33 cellular contexts compared by ENCODE assay signal in genomic region chr3:186237915-186238314, GRCh38.
"Had no signal": no experiment of that assay in that cellular context is flagged by ENCODE, and none has a peak within 500 bp of the region (broad histone marks: within the 10 kb centered on the region; RNA-seq: fewer than 3 reads in every experiment).

No MANE protein-coding gene starts in this region.

- H3K9me3 Mint-ChIP-seq: activated B cell treated with CpG ODN at 0.5 μM for 24 hours; activated CD4-positive, alpha-beta memory T cell treated with anti-CD3 and anti-CD28 coated beads for 36 hours; activated naive CD4-positive, alpha-beta T cell treated with anti-CD3 and anti-CD28 coated beads, Interleukin-2, amount 10 ng/mL, durations not matched to agents 7 days and 5 days; activated naive CD8-positive, alpha-beta T cell treated with anti-CD3 and anti-CD28 coated beads for 36 hours had no signal

- H3K4me3 ChIP-seq: Peyer's patch had no signal

- H3K27me3 ChIP-seq: brain microvascular endothelial cell, Peyer's patch had no signal

- FAIRE-seq: colon had no signal

- H3K4me3 Mint-ChIP-seq: activated B cell treated with CpG ODN at 0.5 μM for 24 hours; activated CD4-positive, alpha-beta memory T cell treated with anti-CD3 and anti-CD28 coated beads for 36 hours; activated naive CD4-positive, alpha-beta T cell treated with anti-CD3 and anti-CD28 coated beads, Interleukin-2, amount 10 ng/mL, durations not matched to agents 7 days and 5 days; activated naive CD8-positive, alpha-beta T cell treated with anti-CD3 and anti-CD28 coated beads for 36 hours had no signal

- H3K27me3 Mint-ChIP-seq: activated B cell treated with CpG ODN at 0.5 μM for 24 hours had no signal

- H3K36me3 Mint-ChIP-seq: activated CD4-positive, alpha-beta memory T cell treated with anti-CD3 and anti-CD28 coated beads for 36 hours; activated naive CD4-positive, alpha-beta T cell treated with anti-CD3 and anti-CD28 coated beads, Interleukin-2, amount 10 ng/mL, durations not matched to agents 7 days and 5 days; activated naive CD8-positive, alpha-beta T cell treated with anti-CD3 and anti-CD28 coated beads for 36 hours had no signal

- H3K27ac Mint-ChIP-seq: activated B cell treated with CpG ODN at 0.5 μM for 24 hours; activated CD4-positive, alpha-beta memory T cell treated with anti-CD3 and anti-CD28 coated beads for 36 hours; activated naive CD4-positive, alpha-beta T cell treated with anti-CD3 and anti-CD28 coated beads, Interleukin-2, amount 10 ng/mL, durations not matched to agents 7 days and 5 days; activated naive CD8-positive, alpha-beta T cell treated with anti-CD3 and anti-CD28 coated beads for 36 hours had no signal

- ATAC-seq: PC-3, Right ventricle myocardium inferior had no signal

- H3K36me3 ChIP-seq: brain microvascular endothelial cell, Peyer's patch had no signal

- H3K9me3 ChIP-seq: Peyer's patch had no signal

- DNase-seq: activated B cell treated with CpG ODN at 0.5 μM for 24 hours; activated CD4-positive, alpha-beta memory T cell treated with anti-CD3 and anti-CD28 coated beads for 36 hours; activated CD4-positive, alpha-beta T cell treated with anti-CD3 and anti-CD28 coated beads for 4 hours; activated CD4-positive, alpha-beta T cell treated with anti-CD3 and anti-CD28 coated beads, Interleukin-2, amount 50 U/mL, for 1 hour; activated CD4-positive, CD25-positive, alpha-beta regulatory T cell treated with anti-CD3 and anti-CD28 coated beads, Interleukin-2, amount 50 U/mL, for 72 hours; activated CD8-positive, alpha-beta memory T cell treated with anti-CD3 and anti-CD28 coated beads, Interleukin-2, amount 50 U/mL, for 4 hours; activated effector memory CD4-positive, alpha-beta T cell treated with Interleukin-2 at 50 U/mL for 16 hours; activated naive CD4-positive, alpha-beta T cell treated with anti-CD3 and anti-CD28 coated beads, Interleukin-2, amount 10 ng/mL, durations not matched to agents 7 days and 5 days; activated naive CD8-positive, alpha-beta T cell treated with anti-CD3 and anti-CD28 coated beads for 36 hours; activated T-cell treated with anti-CD3 and anti-CD28 coated beads, Interleukin-2, amount 50 U/mL, for 48 hours; amniotic stem cell; aorta; brain microvascular endothelial cell; central memory CD4-positive, alpha-beta T cell; NCI-H1048; NCI-H1105 treated with DMSO at 0.1 percent for 48 hours; NCI-H1436; NCI-H1694; NCI-H1930; NCI-H2081 treated with DMSO at 0.1 percent for 48 hours; NCI-H345; NCI-H524 treated with DMSO at 0.1 percent for 48 hours; NK-92 treated with Interleukin-12 subunit alpha and Interleukin-12 subunit beta, amount 100 ng/mL, for 24 hours; PC-3; Peyer's patch; SW 1271; T-helper 1 cell; T-helper 2 cell; T-helper 9 cell had no signal

- H3K27ac ChIP-seq: brain microvascular endothelial cell, Peyer's patch, RWPE1, VCaP had no signal
